1 cellular context compared by ENCODE assay signal in the genomic region with DNA sequence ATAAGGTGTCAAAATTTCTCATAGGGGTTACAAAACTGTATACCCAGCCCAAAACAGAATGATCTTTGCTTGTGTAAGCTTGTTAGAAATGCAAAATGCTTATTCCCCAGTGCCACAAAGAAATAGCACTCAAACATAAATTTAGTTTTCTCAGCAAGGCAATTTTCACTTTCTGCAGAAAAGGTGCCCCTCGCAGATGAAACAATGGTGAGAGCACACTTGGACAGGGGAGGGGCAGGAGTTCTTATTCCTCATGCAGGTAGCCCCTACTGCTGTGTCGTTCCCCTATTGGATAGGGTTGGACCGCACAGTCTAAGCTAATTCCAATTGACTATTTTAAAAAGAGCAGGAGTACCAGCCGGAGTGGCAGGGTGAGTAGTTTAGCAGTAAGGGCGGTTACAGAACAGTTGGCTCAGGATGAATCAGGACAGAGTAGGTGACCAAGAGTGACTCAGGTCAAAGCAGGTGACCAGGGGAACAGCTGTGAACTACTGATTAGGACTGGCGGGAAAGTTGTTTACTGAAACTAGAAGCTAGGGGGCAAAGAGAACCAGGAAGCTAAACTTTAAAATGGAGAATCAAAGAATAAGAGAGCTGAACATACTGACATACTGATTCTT.
TF ChIP-seq lines count a peak whose summit lies in the region.

No MANE protein-coding gene starts in this region.

TF ChIP-seq in K562, 482 proteins besides CTCF, POLR2A, EP300 and RAD21 (continued from another document and continues in another):
- TF ChIP-seq, protein P1, sequence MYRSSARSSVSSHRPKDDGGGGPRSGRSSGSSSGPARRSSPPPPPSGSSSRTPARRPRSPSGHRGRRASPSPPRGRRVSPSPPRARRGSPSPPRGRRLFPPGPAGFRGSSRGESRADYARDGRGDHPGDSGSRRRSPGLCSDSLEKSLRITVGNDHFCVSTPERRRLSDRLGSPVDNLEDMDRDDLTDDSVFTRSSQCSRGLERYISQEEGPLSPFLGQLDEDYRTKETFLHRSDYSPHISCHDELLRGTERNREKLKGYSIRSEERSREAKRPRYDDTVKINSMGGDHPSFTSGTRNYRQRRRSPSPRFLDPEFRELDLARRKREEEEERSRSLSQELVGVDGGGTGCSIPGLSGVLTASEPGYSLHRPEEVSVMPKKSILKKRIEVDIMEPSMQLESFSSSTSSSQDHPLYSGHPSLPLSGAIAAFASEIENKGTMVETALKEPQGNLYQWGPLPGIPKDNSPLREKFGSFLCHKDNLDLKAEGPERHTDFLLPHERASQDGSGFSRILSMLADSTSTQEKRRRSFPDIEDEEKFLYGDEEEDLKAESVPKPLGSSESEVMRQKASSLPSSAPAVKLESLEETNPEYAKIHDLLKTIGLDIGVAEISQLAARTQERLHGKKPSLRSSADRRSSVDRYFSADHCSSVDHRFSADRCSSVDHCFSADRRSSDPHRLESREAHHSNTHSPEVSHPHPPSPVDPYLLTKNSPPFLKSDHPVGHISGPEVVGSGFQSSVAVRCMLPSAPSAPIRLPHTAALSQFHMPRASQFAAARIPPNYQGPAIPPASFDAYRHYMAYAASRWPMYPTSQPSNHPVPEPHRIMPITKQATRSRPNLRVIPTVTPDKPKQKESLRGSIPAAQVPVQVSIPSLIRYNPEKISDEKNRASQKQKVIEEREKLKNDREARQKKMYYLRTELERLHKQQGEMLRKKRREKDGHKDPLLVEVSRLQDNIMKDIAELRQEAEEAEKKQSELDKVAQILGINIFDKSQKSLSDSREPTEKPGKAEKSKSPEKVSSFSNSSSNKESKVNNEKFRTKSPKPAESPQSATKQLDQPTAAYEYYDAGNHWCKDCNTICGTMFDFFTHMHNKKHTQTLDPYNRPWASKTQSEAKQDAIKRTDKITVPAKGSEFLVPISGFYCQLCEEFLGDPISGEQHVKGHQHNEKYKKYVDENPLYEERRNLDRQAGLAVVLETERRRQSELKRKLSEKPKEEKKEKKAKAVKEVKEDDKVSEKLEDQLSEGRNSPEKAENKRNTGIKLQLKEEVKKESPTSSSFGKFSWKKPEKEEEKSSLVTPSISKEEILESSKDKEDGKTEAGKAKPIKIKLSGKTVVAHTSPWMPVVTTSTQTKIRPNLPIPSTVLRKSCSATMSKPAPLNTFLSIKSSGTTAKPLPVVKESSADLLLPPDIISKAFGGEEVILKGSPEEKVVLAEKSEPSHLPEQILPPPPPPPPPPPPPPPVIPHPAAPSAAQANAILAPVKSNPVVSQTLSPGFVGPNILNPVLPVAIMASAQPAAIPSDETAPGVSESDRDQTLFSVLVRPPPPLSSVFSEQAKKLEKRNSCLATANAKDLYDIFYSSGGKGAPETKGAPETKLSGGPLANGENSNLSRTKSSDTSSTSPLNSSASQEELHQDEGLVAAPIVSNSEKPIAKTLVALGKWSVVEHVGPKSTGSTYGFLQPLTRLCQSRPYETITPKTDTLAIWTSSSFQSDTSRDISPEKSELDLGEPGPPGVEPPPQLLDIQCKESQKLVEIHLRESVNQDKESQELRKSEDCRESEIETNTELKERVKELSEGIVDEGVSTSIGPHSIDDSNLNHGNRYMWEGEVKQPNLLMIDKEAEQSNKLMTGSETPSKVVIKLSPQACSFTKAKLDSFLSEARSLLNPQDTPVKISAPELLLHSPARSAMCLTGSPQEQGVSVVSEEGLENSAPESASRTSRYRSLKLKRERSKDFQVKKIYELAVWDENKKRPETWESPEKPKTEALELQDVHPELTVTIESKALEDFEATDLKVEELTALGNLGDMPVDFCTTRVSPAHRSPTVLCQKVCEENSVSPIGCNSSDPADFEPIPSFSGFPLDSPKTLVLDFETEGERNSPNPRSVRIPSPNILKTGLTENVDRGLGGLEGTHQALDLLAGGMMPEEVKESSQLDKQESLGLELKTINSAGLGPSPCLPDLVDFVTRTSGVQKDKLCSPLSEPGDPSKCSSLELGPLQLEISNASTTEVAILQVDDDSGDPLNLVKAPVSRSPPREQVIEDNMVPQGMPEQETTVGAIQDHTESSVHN (IDR thresholded peaks at IDR 0.05; ENCODE audit: borderline replicate concordance in 1 of 2, low read depth in 1 of 2), result peak in 1 of 2 experiments; percentile 74; a peak in 2 of 4 replicates
- TF ChIP-seq, protein P2, sequence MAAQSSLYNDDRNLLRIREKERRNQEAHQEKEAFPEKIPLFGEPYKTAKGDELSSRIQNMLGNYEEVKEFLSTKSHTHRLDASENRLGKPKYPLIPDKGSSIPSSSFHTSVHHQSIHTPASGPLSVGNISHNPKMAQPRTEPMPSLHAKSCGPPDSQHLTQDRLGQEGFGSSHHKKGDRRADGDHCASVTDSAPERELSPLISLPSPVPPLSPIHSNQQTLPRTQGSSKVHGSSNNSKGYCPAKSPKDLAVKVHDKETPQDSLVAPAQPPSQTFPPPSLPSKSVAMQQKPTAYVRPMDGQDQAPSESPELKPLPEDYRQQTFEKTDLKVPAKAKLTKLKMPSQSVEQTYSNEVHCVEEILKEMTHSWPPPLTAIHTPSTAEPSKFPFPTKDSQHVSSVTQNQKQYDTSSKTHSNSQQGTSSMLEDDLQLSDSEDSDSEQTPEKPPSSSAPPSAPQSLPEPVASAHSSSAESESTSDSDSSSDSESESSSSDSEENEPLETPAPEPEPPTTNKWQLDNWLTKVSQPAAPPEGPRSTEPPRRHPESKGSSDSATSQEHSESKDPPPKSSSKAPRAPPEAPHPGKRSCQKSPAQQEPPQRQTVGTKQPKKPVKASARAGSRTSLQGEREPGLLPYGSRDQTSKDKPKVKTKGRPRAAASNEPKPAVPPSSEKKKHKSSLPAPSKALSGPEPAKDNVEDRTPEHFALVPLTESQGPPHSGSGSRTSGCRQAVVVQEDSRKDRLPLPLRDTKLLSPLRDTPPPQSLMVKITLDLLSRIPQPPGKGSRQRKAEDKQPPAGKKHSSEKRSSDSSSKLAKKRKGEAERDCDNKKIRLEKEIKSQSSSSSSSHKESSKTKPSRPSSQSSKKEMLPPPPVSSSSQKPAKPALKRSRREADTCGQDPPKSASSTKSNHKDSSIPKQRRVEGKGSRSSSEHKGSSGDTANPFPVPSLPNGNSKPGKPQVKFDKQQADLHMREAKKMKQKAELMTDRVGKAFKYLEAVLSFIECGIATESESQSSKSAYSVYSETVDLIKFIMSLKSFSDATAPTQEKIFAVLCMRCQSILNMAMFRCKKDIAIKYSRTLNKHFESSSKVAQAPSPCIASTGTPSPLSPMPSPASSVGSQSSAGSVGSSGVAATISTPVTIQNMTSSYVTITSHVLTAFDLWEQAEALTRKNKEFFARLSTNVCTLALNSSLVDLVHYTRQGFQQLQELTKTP (IDR thresholded peaks at IDR 0.05; ENCODE audit: low read depth in 1 of 2, partially characterized antibody in 2 of 2), result peak in 1 of 2 experiments; percentile 21
- TF ChIP-seq, protein P3, sequence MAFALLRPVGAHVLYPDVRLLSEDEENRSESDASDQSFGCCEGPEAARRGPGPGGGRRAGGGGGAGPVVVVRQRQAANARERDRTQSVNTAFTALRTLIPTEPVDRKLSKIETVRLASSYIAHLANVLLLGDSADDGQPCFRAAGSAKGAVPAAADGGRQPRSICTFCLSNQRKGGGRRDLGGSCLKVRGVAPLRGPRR (CRISPR knock-in tag; IDR thresholded peaks at IDR 0.05), result no peak
- TF ChIP-seq POLR2AphosphoS5 (IDR thresholded peaks at IDR 0.05; ENCODE audit: control insufficient read depth, insufficient read depth, low read depth, low read length), result no peak
- TF ChIP-seq, protein P4, sequence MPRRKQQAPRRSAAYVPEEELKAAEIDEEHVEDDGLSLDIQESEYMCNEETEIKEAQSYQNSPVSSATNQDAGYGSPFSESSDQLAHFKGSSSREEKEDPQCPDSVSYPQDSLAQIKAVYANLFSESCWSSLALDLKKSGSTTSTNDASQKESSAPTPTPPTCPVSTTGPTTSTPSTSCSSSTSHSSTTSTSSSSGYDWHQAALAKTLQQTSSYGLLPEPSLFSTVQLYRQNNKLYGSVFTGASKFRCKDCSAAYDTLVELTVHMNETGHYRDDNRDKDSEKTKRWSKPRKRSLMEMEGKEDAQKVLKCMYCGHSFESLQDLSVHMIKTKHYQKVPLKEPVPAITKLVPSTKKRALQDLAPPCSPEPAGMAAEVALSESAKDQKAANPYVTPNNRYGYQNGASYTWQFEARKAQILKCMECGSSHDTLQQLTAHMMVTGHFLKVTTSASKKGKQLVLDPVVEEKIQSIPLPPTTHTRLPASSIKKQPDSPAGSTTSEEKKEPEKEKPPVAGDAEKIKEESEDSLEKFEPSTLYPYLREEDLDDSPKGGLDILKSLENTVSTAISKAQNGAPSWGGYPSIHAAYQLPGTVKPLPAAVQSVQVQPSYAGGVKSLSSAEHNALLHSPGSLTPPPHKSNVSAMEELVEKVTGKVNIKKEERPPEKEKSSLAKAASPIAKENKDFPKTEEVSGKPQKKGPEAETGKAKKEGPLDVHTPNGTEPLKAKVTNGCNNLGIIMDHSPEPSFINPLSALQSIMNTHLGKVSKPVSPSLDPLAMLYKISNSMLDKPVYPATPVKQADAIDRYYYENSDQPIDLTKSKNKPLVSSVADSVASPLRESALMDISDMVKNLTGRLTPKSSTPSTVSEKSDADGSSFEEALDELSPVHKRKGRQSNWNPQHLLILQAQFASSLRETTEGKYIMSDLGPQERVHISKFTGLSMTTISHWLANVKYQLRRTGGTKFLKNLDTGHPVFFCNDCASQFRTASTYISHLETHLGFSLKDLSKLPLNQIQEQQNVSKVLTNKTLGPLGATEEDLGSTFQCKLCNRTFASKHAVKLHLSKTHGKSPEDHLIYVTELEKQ (CRISPR knock-in tag; IDR thresholded peaks at IDR 0.05), result no peak
- TF ChIP-seq SUPT5H (IDR thresholded peaks at IDR 0.05), result no peak
- TF ChIP-seq TGIF2 (CRISPR knock-in tag; IDR thresholded peaks at IDR 0.05), result no peak
- TF ChIP-seq, protein P5, sequence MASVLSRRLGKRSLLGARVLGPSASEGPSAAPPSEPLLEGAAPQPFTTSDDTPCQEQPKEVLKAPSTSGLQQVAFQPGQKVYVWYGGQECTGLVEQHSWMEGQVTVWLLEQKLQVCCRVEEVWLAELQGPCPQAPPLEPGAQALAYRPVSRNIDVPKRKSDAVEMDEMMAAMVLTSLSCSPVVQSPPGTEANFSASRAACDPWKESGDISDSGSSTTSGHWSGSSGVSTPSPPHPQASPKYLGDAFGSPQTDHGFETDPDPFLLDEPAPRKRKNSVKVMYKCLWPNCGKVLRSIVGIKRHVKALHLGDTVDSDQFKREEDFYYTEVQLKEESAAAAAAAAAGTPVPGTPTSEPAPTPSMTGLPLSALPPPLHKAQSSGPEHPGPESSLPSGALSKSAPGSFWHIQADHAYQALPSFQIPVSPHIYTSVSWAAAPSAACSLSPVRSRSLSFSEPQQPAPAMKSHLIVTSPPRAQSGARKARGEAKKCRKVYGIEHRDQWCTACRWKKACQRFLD (CRISPR knock-in tag; IDR thresholded peaks at IDR 0.05), result no peak
- TF ChIP-seq NEUROD1 (IDR thresholded peaks at IDR 0.05; ENCODE audit: borderline replicate concordance, low read depth, low read length, partially characterized antibody), result no peak
- no peak for TF ChIP-seq NONO (IDR thresholded peaks at IDR 0.05; ENCODE audit: low read depth in 2 of 2, low read length in 1 of 2)
- no peak for TF ChIP-seq KLF1 (tag; IDR thresholded peaks at IDR 0.05)
- TF ChIP-seq SREBF2 (CRISPR knock-in tag; IDR thresholded peaks at IDR 0.05), result no peak
- no peak for TF ChIP-seq ZNF644 (tag; IDR thresholded peaks at IDR 0.05; ENCODE audit: low read depth)
- TF ChIP-seq ZFP30 (CRISPR knock-in tag; IDR thresholded peaks at IDR 0.05; ENCODE audit: borderline replicate concordance), result no peak
- no peak for TF ChIP-seq NR1H2 (CRISPR knock-in tag; IDR thresholded peaks at IDR 0.05)
- TF ChIP-seq HIVEP1 (CRISPR knock-in tag; IDR thresholded peaks at IDR 0.05), result no peak
- TF ChIP-seq ZNF124 (CRISPR knock-in tag; IDR thresholded peaks at IDR 0.05), result no peak
- TF ChIP-seq ESRRB (CRISPR knock-in tag; IDR thresholded peaks at IDR 0.05; ENCODE audit: borderline replicate concordance), result no peak
- TF ChIP-seq KLF10 (CRISPR knock-in tag; IDR thresholded peaks at IDR 0.05), result no peak
- no peak for TF ChIP-seq ZBTB1 (CRISPR knock-in tag; IDR thresholded peaks at IDR 0.05; ENCODE audit: borderline replicate concordance, low read depth)
- no peak for TF ChIP-seq ZNF121 (CRISPR knock-in tag; conservative IDR thresholded peaks at IDR 0.05)
- no peak for TF ChIP-seq SMARCA5 (IDR thresholded peaks at IDR 0.05)
- TF ChIP-seq, protein P6, sequence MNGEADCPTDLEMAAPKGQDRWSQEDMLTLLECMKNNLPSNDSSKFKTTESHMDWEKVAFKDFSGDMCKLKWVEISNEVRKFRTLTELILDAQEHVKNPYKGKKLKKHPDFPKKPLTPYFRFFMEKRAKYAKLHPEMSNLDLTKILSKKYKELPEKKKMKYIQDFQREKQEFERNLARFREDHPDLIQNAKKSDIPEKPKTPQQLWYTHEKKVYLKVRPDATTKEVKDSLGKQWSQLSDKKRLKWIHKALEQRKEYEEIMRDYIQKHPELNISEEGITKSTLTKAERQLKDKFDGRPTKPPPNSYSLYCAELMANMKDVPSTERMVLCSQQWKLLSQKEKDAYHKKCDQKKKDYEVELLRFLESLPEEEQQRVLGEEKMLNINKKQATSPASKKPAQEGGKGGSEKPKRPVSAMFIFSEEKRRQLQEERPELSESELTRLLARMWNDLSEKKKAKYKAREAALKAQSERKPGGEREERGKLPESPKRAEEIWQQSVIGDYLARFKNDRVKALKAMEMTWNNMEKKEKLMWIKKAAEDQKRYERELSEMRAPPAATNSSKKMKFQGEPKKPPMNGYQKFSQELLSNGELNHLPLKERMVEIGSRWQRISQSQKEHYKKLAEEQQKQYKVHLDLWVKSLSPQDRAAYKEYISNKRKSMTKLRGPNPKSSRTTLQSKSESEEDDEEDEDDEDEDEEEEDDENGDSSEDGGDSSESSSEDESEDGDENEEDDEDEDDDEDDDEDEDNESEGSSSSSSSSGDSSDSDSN (IDR thresholded peaks at IDR 0.05; ENCODE audit: borderline replicate concordance in 1 of 2, low read depth in 2 of 2, low read length in 2 of 2), result no peak
- no peak for TF ChIP-seq TBP (optimal IDR thresholded peaks at IDR 0.05; ENCODE audit: low read depth, low read length)
- no peak for TF ChIP-seq ZNF431 (CRISPR knock-in tag; IDR thresholded peaks at IDR 0.05)
- no peak for TF ChIP-seq CREBBP (IDR thresholded peaks at IDR 0.05; ENCODE audit: low read depth, low read length)
- TF ChIP-seq SAFB2 (IDR thresholded peaks at IDR 0.05; ENCODE audit: borderline replicate concordance, low read depth, low read length, severe bottlenecking), result no peak
- TF ChIP-seq SIX5 (IDR thresholded peaks at IDR 0.05; ENCODE audit: borderline replicate concordance in 1 of 2, insufficient read depth in 1 of 2, low read depth in 1 of 2, low read length in 2 of 2), result no peak
- no peak for TF ChIP-seq XRCC4 (IDR thresholded peaks at IDR 0.05; ENCODE audit: extremely low read depth, insufficient read depth, insufficient read length)
- TF ChIP-seq ARNT (IDR thresholded peaks at IDR 0.05), result peak in 1 of 2 experiments; percentile 94; a peak in 2 of 4 replicates
- TF ChIP-seq ZNF133 (CRISPR knock-in tag; IDR thresholded peaks at IDR 0.05), result no peak
- TF ChIP-seq YY1 (IDR thresholded peaks at IDR 0.05; ENCODE audit: borderline replicate concordance in 1 of 3, control insufficient read depth in 1 of 3, extremely low read depth in 1 of 3, insufficient read depth in 3 of 3, insufficient read length in 1 of 3, insufficient replicate concordance in 2 of 3, low read depth in 1 of 3, low read length in 2 of 3), result no peak
